ENCODE assay signal across 8 cellular contexts in genomic region chr1:10211805-10212405, GRCh38. TPM values are rescaled to one million over a fixed set of nuclear protein-coding genes. Genes with fewer than 3 reads are reported as not detected.
DNase-seq lines count a peak whose midpoint lies in the region; ATAC-seq and TF ChIP-seq lines count a peak whose summit lies in the region.

No MANE protein-coding gene starts in this region.

- TF ChIP-seq POLR2A in uterus (IDR thresholded peaks at IDR 0.05) = no peak

- H2BK120ac ChIP-seq in mesenchymal stem cell (ENCODE audit: low read depth, low read length) = no peak overlapping the region

- no peak overlapping the region for H2BK5ac ChIP-seq in mesenchymal stem cell (ENCODE audit: low read depth, low read length, poor library complexity, severe bottlenecking)

- H3K9me3 ChIP-seq in mesenchymal stem cell (ENCODE audit: control insufficient read depth, low read length) (no peaks in the 10 kb centered on the region), uterus (no peaks in the 10 kb centered on the region)

- no peak overlapping the region for H2BK12ac ChIP-seq in mesenchymal stem cell (ENCODE audit: low read length in 2 of 2)

- intact Hi-C loops in uterus (cut with DNase I; ENCODE audit: low total_unique reads) = no loop called here

- 14% methylated on average over 11 of the region's 11 CpGs for WGBS in mesenchymal stem cell

- H3K4me3 ChIP-seq in GM06990 (replicated peaks; ENCODE audit: low read depth, low read length) (peak overlapping the region; percentile 76), mesenchymal stem cell (ENCODE audit: insufficient read depth in 1 of 2, low read depth in 1 of 2, low read length in 2 of 2) (peak overlapping the region; percentile 34 to 92), uterus (peak overlapping the region; percentile 71 to 98)

- H3K4me1 ChIP-seq in mesenchymal stem cell (ENCODE audit: control insufficient read depth, insufficient read depth, low read depth, low read length) (peaks cover 2% of the 10 kb centered on the region), uterus (peaks cover 0 to 10% of the 10 kb centered on the region in 2 donors)

- no peak for TF ChIP-seq CTCF in GM06990 (IDR thresholded peaks at IDR 0.05; ENCODE audit: insufficient read depth, low read length, poor library complexity, severe bottlenecking)
- no peak for TF ChIP-seq CTCF in uterus (IDR thresholded peaks at IDR 0.05)

- peak overlapping the region in 1 of 2 experiments; percentile 31 for H3K23ac ChIP-seq in mesenchymal stem cell (ENCODE audit: low read length in 2 of 2)

- peak overlapping the region in 1 of 2 experiments; percentile 39 for H3K14ac ChIP-seq in mesenchymal stem cell (ENCODE audit: low read length in 2 of 2)

- no peak overlapping the region for H2AFZ ChIP-seq in mesenchymal stem cell (ENCODE audit: low read depth, low read length)

- peak overlapping the region; percentile 88 for H3K4me2 ChIP-seq in mesenchymal stem cell (ENCODE audit: low read length, poor library complexity, severe bottlenecking)

- H2BK15ac ChIP-seq in mesenchymal stem cell (ENCODE audit: low read depth, poor library complexity, severe bottlenecking) = no peak overlapping the region

- peak overlapping the region; percentile 98 for H3K27ac ChIP-seq in caudate nucleus (ENCODE audit: low read depth, low read length)
- H3K27ac ChIP-seq in mesenchymal stem cell (ENCODE audit: low read length, poor library complexity, severe bottlenecking) = peak overlapping the region; percentile 78
- peak overlapping the region; percentile 99 to 100 for H3K27ac ChIP-seq in uterus

- H2AK5ac ChIP-seq in mesenchymal stem cell (ENCODE audit: low read length, severe bottlenecking) = no peak overlapping the region

- H3K36me3 ChIP-seq in GM06990 (ENCODE audit: control insufficient read depth, insufficient read depth, low read length) = no peaks in the 10 kb centered on the region
- no peaks in the 10 kb centered on the region for H3K36me3 ChIP-seq in mesenchymal stem cell (ENCODE audit: control insufficient read depth in 1 of 2, insufficient read depth in 2 of 2, low read depth in 1 of 2, low read length in 2 of 2)
- no peaks in the 10 kb centered on the region for H3K36me3 ChIP-seq in uterus

- peak overlapping the region in 1 of 2 experiments; percentile 74 for H3K18ac ChIP-seq in mesenchymal stem cell (ENCODE audit: low read depth in 1 of 2, low read length in 2 of 2)

- no peak overlapping the region for H4K8ac ChIP-seq in mesenchymal stem cell (ENCODE audit: low read length)

- H3K27me3 ChIP-seq in GM06990 (replicated peaks; ENCODE audit: control insufficient read depth, insufficient read depth, low read length) (no peaks in the 10 kb centered on the region), mesenchymal stem cell (ENCODE audit: control insufficient read depth in 1 of 2, insufficient read depth in 1 of 2, low read length in 2 of 2) (no peaks in the 10 kb centered on the region), uterus (no peaks in the 10 kb centered on the region)

- no peak for ATAC-seq in HG02973 (IDR thresholded peaks at IDR 0.05; ENCODE audit: unreplicated experiment)
- ATAC-seq in GM18519 (IDR thresholded peaks at IDR 0.05; ENCODE audit: low FRiP score, unreplicated experiment) = no peak

- peaks cover 1% of the 10 kb centered on the region for H3K79me1 ChIP-seq in mesenchymal stem cell (replicated peaks; ENCODE audit: low read length, poor library complexity, severe bottlenecking)

- peak overlapping the region; percentile 96 for H3K9ac ChIP-seq in mesenchymal stem cell (ENCODE audit: low read length)

- peak overlapping the region in 1 of 2 experiments; percentile 59 for H3K4ac ChIP-seq in mesenchymal stem cell (ENCODE audit: low read depth in 1 of 2, low read length in 2 of 2)

- no peak overlapping the region for H4K91ac ChIP-seq in mesenchymal stem cell (ENCODE audit: low read length)

- DNase-seq in GM06990 (ENCODE audit: extremely low read depth, insufficient read length) = no peak
- DNase-seq in NCI-H2227 treated with DMSO at 0.1 percent for 48 hours (lab: John Stamatoyannopoulos, UW) = peak; percentile 43
- DNase-seq in caudate nucleus (lab: John Stamatoyannopoulos, UW) = peak in 16 of 61 donors; percentile 27 to 80 (median 56)
- no peak for DNase-seq in mesenchymal stem cell
- DNase-seq in uterus = no peak
- no peak for DNase-seq in epidermal melanocyte (ENCODE audit: insufficient read length, low spot score)

RNA-seq across cellular contexts. Expression of gene KIF1B, which starts 1.5 kb away (rescaled TPM):
- 18.2 TPM for polyA plus RNA-seq in mesenchymal stem cell (2013, experiment 1 of 2)
- polyA plus RNA-seq in mesenchymal stem cell (2013, experiment 2 of 2) = 17.6 TPM
- 10 to 100 TPM; 26.4 to 89.6 (median 45.1) TPM for total RNA-seq in uterus
